1 cellular context compared by ENCODE assay signal in genomic region chr18:69949538-69949936, GRCh38.
TF ChIP-seq lines count a peak whose summit lies in the region.

No MANE protein-coding gene starts in this region.

TF ChIP-seq in IMR-90, 13 proteins besides CTCF, POLR2A, EP300 and RAD21 (continued from another document):
- no peak for TF ChIP-seq MAZ (IDR thresholded peaks at IDR 0.05; ENCODE audit: borderline replicate concordance, low read depth, low read length)
- TF ChIP-seq MAFK (IDR thresholded peaks at IDR 0.05; ENCODE audit: low read depth, low read length), result no peak
- no peak for TF ChIP-seq ELK1 (IDR thresholded peaks at IDR 0.05; ENCODE audit: borderline replicate concordance, low read depth, low read length)
- TF ChIP-seq RFX5 (IDR thresholded peaks at IDR 0.05; ENCODE audit: low read depth, low read length), result no peak
- no peak for TF ChIP-seq RCOR1 (IDR thresholded peaks at IDR 0.05; ENCODE audit: insufficient replicate concordance, low read length)
- TF ChIP-seq NFE2L2 (IDR thresholded peaks at IDR 0.05; ENCODE audit: low read depth, low read length), result no peak
- no peak for TF ChIP-seq FOS (IDR thresholded peaks at IDR 0.05; ENCODE audit: low read depth, low read length)
- TF ChIP-seq MXI1 (IDR thresholded peaks at IDR 0.05; ENCODE audit: borderline replicate concordance, low read depth, low read length), result no peak
- no peak for TF ChIP-seq BHLHE40 (IDR thresholded peaks at IDR 0.05; ENCODE audit: low read depth, low read length)
- TF ChIP-seq CHD1 (IDR thresholded peaks at IDR 0.05; ENCODE audit: low read depth, low read length), result no peak
